ENCODE assay signal across 23 cellular contexts in genomic region chr5:11792621-11793020, GRCh38.
DNase-seq lines count a peak whose midpoint lies in the region; ATAC-seq lines count a peak whose summit lies in the region.
"Had no signal": no experiment of that assay in that cellular context is flagged by ENCODE, and none has a peak within 500 bp of the region (broad histone marks: within the 10 kb centered on the region; RNA-seq: fewer than 3 reads in every experiment).

No MANE protein-coding gene starts in this region.

- ATAC-seq in esophagus mucosa (no peak), HG02642 (IDR thresholded peaks at IDR 0.05; ENCODE audit: poor library complexity, unreplicated experiment) (no peak)
- ATAC-seq: GM23338, HepG2, Panc1 had no signal

- in situ Hi-C loops in G401 (cut with HindIII; ENCODE audit: low sequenced_read_pairs), result no loop called here

- DNase-seq in G401 (ENCODE audit: low spot score) (peak; percentile 85), astrocyte of the hippocampus (ENCODE audit: low read depth, low spot score) (peak; percentile 25), inferior parietal cortex (ENCODE audit: extremely low spot score) (peak; percentile 43), pons (ENCODE audit: low spot score) (peak; percentile 57), ureter (ENCODE audit: low spot score) (no peak), NCI-H2227 treated with DMSO at 0.1 percent for 48 hours (lab: John Stamatoyannopoulos, UW) (no peak)
- DNase-seq: 8988T, ACHN, DMS153, DND-41, H9, Karpas-422, MV-4-11, NCI-H1105, NCI-H1436 treated with DMSO at 0.1 percent for 48 hours, NCI-H187 treated with DMSO at 0.1 percent for 48 hours, NCI-H526 treated with DMSO at 0.1 percent for 48 hours, SHP77 had no signal

Comparison
In these comparisons a context has a peak if more than half of its experiments do, and no peak if none do; other contexts are left out.
1. DNase-seq: peak in G401 (single experiment), astrocyte of the hippocampus (single experiment), inferior parietal cortex (single experiment) and pons (single experiment); none in ureter (single experiment) and NCI-H2227 treated with DMSO at 0.1 percent for 48 hours (single experiment).